In genomic region chr7:159027803-159028455, GRCh38 we compare ENCODE assay signal across 12 cellular contexts.
DNase-seq lines count a peak whose midpoint lies in the region; ATAC-seq and TF ChIP-seq lines count a peak whose summit lies in the region.
"Had no signal": no experiment of that assay in that cellular context is flagged by ENCODE, and none has a peak within 500 bp of the region (broad histone marks: within the 10 kb centered on the region; RNA-seq: fewer than 3 reads in every experiment).

No MANE protein-coding gene starts in this region.

- peak overlapping the region in 9 of 10 experiments; percentile 7 to 55 (median 29); a peak in 11 of 20 replicates for H3K4me3 ChIP-seq in BLaER1 treated with 17β-estradiol and CSF1 and Interleukin-3, amounts not matched to agents 10 nM and 100 nM
- H3K4me3 ChIP-seq: ascending aorta had no signal

- no peaks in the 10 kb centered on the region for H3K36me3 ChIP-seq in BLaER1 treated with 17β-estradiol and CSF1 and Interleukin-3, amounts not matched to agents 10 nM and 100 nM
- H3K36me3 ChIP-seq: ascending aorta, neutrophil had no signal

- H3K9me3 ChIP-seq in BLaER1 treated with 17β-estradiol and CSF1 and Interleukin-3, amounts not matched to agents 10 nM and 100 nM (replicated peaks in 1 of 11) = no peaks in the 10 kb centered on the region
- H3K9me3 ChIP-seq: ascending aorta, neutrophil had no signal

- peak overlapping the region; percentile 73 to 100 (median 95) for H3K4me2 ChIP-seq in BLaER1 treated with 17β-estradiol and CSF1 and Interleukin-3, amounts not matched to agents 10 nM and 100 nM

- peaks cover 0 to 30% (median 6%) of the 10 kb centered on the region in 11 experiments; a peak in 6 of 22 replicates for H4K20me1 ChIP-seq in BLaER1 treated with 17β-estradiol and CSF1 and Interleukin-3, amounts not matched to agents 10 nM and 100 nM

- DNase-seq in HFFc6 = no peak
- DNase-seq in activated CD8-positive, alpha-beta memory T cell treated with anti-CD3 and anti-CD28 coated beads, Interleukin-2, amount 50 U/mL, for 48 hours = peak; percentile 42
- DNase-seq in mesenteric fat pad (ENCODE audit: low spot score) = peak; percentile 89
- DNase-seq in effector CD8-positive, alpha-beta T cell (lab: John Stamatoyannopoulos, UW) = no peak
- DNase-seq: glutamatergic neuron, NCI-H446 treated with DMSO at 0.1 percent for 48 hours had no signal

- H3K4me1 Mint-ChIP-seq in HFFc6 (ENCODE audit: low read depth) = no peaks in the 10 kb centered on the region

- H3K9ac ChIP-seq in BLaER1 treated with 17β-estradiol and CSF1 and Interleukin-3, amounts not matched to agents 10 nM and 100 nM = peak overlapping the region in 2 of 11 experiments; percentile 12 to 20; a peak in 2 of 22 replicates

- TF ChIP-seq CTCF in HFFc6 (IDR thresholded peaks at IDR 0.05) = no peak

- peaks cover 16% of the 10 kb centered on the region; the same call in 1 of the 2 replicates for H3K9me3 Mint-ChIP-seq in HFFc6

- peaks cover 69 to 82% (median 78%) of the 10 kb centered on the region in 11 experiments for H3K27me3 ChIP-seq in BLaER1 treated with 17β-estradiol and CSF1 and Interleukin-3, amounts not matched to agents 10 nM and 100 nM
- H3K27me3 ChIP-seq: ascending aorta had no signal

- ATAC-seq in GM21390 (IDR thresholded peaks at IDR 0.05; ENCODE audit: unreplicated experiment) = no peak
- ATAC-seq in GM19351 (IDR thresholded peaks at IDR 0.05; ENCODE audit: unreplicated experiment) = no peak
- no peak for ATAC-seq in GM21447 (IDR thresholded peaks at IDR 0.05; ENCODE audit: unreplicated experiment)

- no peaks in the 10 kb centered on the region; the same call in none of the 2 replicates for H3K27me3 Mint-ChIP-seq in HFFc6 (ENCODE audit: insufficient read depth)

- no peak overlapping the region for H3K27ac Mint-ChIP-seq in HFFc6

- H3K27ac ChIP-seq in BLaER1 treated with 17β-estradiol and CSF1 and Interleukin-3, amounts not matched to agents 10 nM and 100 nM = no peak overlapping the region
- H3K27ac ChIP-seq: ascending aorta, neutrophil had no signal

- H3K4me1 ChIP-seq in BLaER1 treated with 17β-estradiol and CSF1 and Interleukin-3, amounts not matched to agents 10 nM and 100 nM = peaks cover 35 to 79% (median 69%) of the 10 kb centered on the region in 10 experiments; a peak in 19 of 20 replicates

- H3K4me3 Mint-ChIP-seq in HFFc6 = peak overlapping the region; percentile 56; the same call in 1 of the 2 replicates

- H3K36me3 Mint-ChIP-seq in HFFc6 (ENCODE audit: low read depth) = no peaks in the 10 kb centered on the region; the same call in 1 of the 2 replicates

Comparison
In these comparisons a context has a peak if more than half of its experiments do, and no peak if none do; other contexts are left out.
1. DNase-seq: peak in activated CD8-positive, alpha-beta memory T cell treated with anti-CD3 and anti-CD28 coated beads, Interleukin-2, amount 50 U/mL, for 48 hours (single experiment) and mesenteric fat pad (single experiment); none in HFFc6 (single experiment) and effector CD8-positive, alpha-beta T cell (single experiment).